Comparison of ENCODE assay signal across 9 cellular contexts in genomic region chr18:47283476-47283875, GRCh38. TPM values are rescaled to one million over a fixed set of nuclear protein-coding genes. Genes with fewer than 3 reads are reported as not detected.
DNase-seq lines count a peak whose midpoint lies in the region; ATAC-seq and TF ChIP-seq lines count a peak whose summit lies in the region.
"Had no signal": no experiment of that assay in that cellular context is flagged by ENCODE, and none has a peak within 500 bp of the region (broad histone marks: within the 10 kb centered on the region; RNA-seq: fewer than 3 reads in every experiment).

No MANE protein-coding gene starts in this region.

- H3K4me3 ChIP-seq in left ventricle myocardium inferior: no peak overlapping the region
- H3K4me3 ChIP-seq in upper lobe of right lung: no peak overlapping the region

- intact Hi-C loops in left ventricle myocardium inferior (cut with micrococcal nuclease): no loop called here
- intact Hi-C loops in Right ventricle myocardium inferior (cut with DNase I): no loop called here
- intact Hi-C loops in upper lobe of right lung (cut with DNase I): no loop called here

- TF ChIP-seq CTCF in left ventricle myocardium inferior (IDR thresholded peaks at IDR 0.05; ENCODE audit: borderline replicate concordance) (peak; percentile 52), upper lobe of right lung (IDR thresholded peaks at IDR 0.05) (peak; percentile 37)

- no peaks in the 10 kb centered on the region for H3K4me1 ChIP-seq in left ventricle myocardium inferior
- H3K4me1 ChIP-seq in upper lobe of right lung: no peaks in the 10 kb centered on the region

- ATAC-seq in Right ventricle myocardium inferior (no peak), upper lobe of right lung (no peak), GM19467 (IDR thresholded peaks at IDR 0.05; ENCODE audit: unreplicated experiment) (no peak)

- DNase-seq in left ventricle myocardium inferior: no peak
- DNase-seq in Right ventricle myocardium inferior (ENCODE audit: missing footprints): no peak
- peak; percentile 28 for DNase-seq in NCI-H2227 (lab: John Stamatoyannopoulos, UW; ENCODE audit: unreplicated experiment)
- peak; percentile 65 for DNase-seq in dermis blood vessel endothelial cell
- DNase-seq in upper lobe of right lung: no peak
- DNase-seq in activated CD4-positive, alpha-beta T cell treated with anti-CD3 and anti-CD28 coated beads, Interleukin-2, amount 50 U/mL, for 4 hours: no peak
- DNase-seq in HPDE6-E6E7 (ENCODE audit: extremely low spot score): no peak
- DNase-seq: NCI-H526 treated with DMSO at 0.1 percent for 48 hours had no signal

- H3K9me3 ChIP-seq in left ventricle myocardium inferior (replicated peaks) (no peaks in the 10 kb centered on the region), upper lobe of right lung (no peaks in the 10 kb centered on the region)

- H3K27me3 ChIP-seq in left ventricle myocardium inferior (ENCODE audit: low read depth) (peaks cover 89% of the 10 kb centered on the region), upper lobe of right lung (no peaks in the 10 kb centered on the region)

- H3K36me3 ChIP-seq in left ventricle myocardium inferior (no peaks in the 10 kb centered on the region), upper lobe of right lung (no peaks in the 10 kb centered on the region)

- no peak overlapping the region for H3K27ac ChIP-seq in left ventricle myocardium inferior (replicated peaks)
- no peak overlapping the region for H3K27ac ChIP-seq in upper lobe of right lung

RNA-seq across cellular contexts. Expression of gene SKOR2, which starts 32.0 kb away (rescaled TPM):
- total RNA-seq in left ventricle myocardium inferior (not detected), Right ventricle myocardium inferior (not detected), dermis blood vessel endothelial cell (not detected in 2 replicates), upper lobe of right lung (not detected)

Comparison
In these comparisons a context has a peak if more than half of its experiments do, and no peak if none do; other contexts are left out.
1. DNase-seq: peak in NCI-H2227 (single experiment) and dermis blood vessel endothelial cell (single experiment); none in left ventricle myocardium inferior (single experiment), Right ventricle myocardium inferior (single experiment), upper lobe of right lung (single experiment), activated CD4-positive, alpha-beta T cell treated with anti-CD3 and anti-CD28 coated beads, Interleukin-2, amount 50 U/mL, for 4 hours (0 of 2) and HPDE6-E6E7 (single experiment).